In the genomic region with DNA sequence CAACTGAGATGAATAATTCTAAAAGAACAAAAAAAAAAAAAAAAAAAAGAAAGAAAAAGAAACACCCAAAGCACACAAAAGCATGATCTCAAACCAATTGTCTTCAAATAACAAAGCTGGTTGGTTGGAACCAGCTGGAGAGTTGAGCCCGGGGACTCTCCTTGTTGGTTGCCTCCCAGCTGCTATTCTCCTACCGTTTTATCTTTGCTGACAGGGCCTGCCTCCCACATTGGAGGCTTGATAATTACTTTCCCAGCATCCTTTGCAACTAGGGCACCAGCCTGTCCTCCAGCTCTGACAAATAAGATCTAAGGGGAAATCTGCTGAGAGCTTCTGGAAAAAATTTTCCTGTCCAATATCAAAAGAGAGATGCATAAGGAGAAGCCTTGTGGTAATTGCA, we compare ENCODE assay signal across 2 cellular contexts.
TF ChIP-seq lines count a peak whose summit lies in the region.

No MANE protein-coding gene starts in this region.

TF ChIP-seq in GM23338, 12 proteins besides CTCF, POLR2A, EP300 and RAD21 (continues in another document):
- no peak for TF ChIP-seq REST (IDR thresholded peaks at IDR 0.05; ENCODE audit: unreplicated experiment)
- no peak for TF ChIP-seq POLR2AphosphoS5 (IDR thresholded peaks at IDR 0.05; ENCODE audit: low read depth)
- no peak for TF ChIP-seq ZNF331 (CRISPR knock-in tag; IDR thresholded peaks at IDR 0.05; ENCODE audit: low read depth)
- TF ChIP-seq ZNF114 (CRISPR knock-in tag; IDR thresholded peaks at IDR 0.05) = no peak
- TF ChIP-seq EZH2phosphoT487 (IDR thresholded peaks at IDR 0.05; ENCODE audit: unreplicated experiment) = no peak
- TF ChIP-seq JUNB (IDR thresholded peaks at IDR 0.05; ENCODE audit: unreplicated experiment) = no peak
- no peak for TF ChIP-seq NANOG (IDR thresholded peaks at IDR 0.05; ENCODE audit: borderline replicate concordance)
- no peak for TF ChIP-seq EZH2 (IDR thresholded peaks at IDR 0.05; ENCODE audit: low read depth, unreplicated experiment)
- TF ChIP-seq ETS1 (IDR thresholded peaks at IDR 0.05) = no peak
- TF ChIP-seq STAT1 (IDR thresholded peaks at IDR 0.05; ENCODE audit: unreplicated experiment) = no peak

TF ChIP-seq in HepG2, 621 proteins besides CTCF, POLR2A, EP300 and RAD21:
- TF ChIP-seq ZNF333 (CRISPR knock-in tag; IDR thresholded peaks at IDR 0.05; ENCODE audit: borderline replicate concordance) (no peak), REL (CRISPR knock-in tag; conservative IDR thresholded peaks at IDR 0.05) (no peak), ZNF143 (CRISPR knock-in tag; IDR thresholded peaks at IDR 0.05) (0 out of 2 replicates have a peak, but pooled peaks have one; percentile 20), NCOA5 (CRISPR knock-in tag; IDR thresholded peaks at IDR 0.05) (no peak)
- TF ChIP-seq, protein P1, sequence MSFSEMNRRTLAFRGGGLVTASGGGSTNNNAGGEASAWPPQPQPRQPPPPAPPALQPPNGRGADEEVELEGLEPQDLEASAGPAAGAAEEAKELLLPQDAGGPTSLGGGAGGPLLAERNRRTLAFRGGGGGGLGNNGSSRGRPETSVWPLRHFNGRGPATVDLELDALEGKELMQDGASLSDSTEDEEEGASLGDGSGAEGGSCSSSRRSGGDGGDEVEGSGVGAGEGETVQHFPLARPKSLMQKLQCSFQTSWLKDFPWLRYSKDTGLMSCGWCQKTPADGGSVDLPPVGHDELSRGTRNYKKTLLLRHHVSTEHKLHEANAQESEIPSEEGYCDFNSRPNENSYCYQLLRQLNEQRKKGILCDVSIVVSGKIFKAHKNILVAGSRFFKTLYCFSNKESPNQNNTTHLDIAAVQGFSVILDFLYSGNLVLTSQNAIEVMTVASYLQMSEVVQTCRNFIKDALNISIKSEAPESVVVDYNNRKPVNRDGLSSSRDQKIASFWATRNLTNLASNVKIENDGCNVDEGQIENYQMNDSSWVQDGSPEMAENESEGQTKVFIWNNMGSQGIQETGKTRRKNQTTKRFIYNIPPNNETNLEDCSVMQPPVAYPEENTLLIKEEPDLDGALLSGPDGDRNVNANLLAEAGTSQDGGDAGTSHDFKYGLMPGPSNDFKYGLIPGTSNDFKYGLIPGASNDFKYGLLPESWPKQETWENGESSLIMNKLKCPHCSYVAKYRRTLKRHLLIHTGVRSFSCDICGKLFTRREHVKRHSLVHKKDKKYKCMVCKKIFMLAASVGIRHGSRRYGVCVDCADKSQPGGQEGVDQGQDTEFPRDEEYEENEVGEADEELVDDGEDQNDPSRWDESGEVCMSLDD (CRISPR knock-in tag; IDR thresholded peaks at IDR 0.05; ENCODE audit: borderline replicate concordance) = no peak
